Comparison of ENCODE assay signal across 18 cellular contexts in genomic region chr5:158380661-158381060, GRCh38.
"Had no signal": no experiment of that assay in that cellular context is flagged by ENCODE, and none has a peak within 500 bp of the region (broad histone marks: within the 10 kb centered on the region; RNA-seq: fewer than 3 reads in every experiment).

No MANE protein-coding gene starts in this region.

- H3K9me3 ChIP-seq: ascending aorta, pancreas had no signal

- DNase-seq: activated CD4-positive, alpha-beta T cell treated with anti-CD3 and anti-CD28 coated beads, Interleukin-2, amount 50 U/mL, for 4 hours; activated CD4-positive, CD25-positive, alpha-beta regulatory T cell treated with anti-CD3 and anti-CD28 coated beads, Interleukin-2, amount 50 U/mL, for 72 hours; activated effector memory CD4-positive, alpha-beta T cell treated with anti-CD3 and anti-CD28 coated beads, Interleukin-2, amount 50 U/mL, for 16 hours; activated naive CD4-positive, alpha-beta T cell treated with anti-CD3 and anti-CD28 coated beads, Interleukin-2, amount 50 U/mL, for 16 hours; activated T-cell treated with anti-CD3 and anti-CD28 coated beads, Interleukin-2, amount 50 U/mL, for 72 hours; effector CD8-positive, alpha-beta T cell; glutamatergic neuron; hypothalamus; mesendoderm; natural killer cell; pancreas; stimulated activated CD4-positive, alpha-beta T cell treated with anti-CD3 and anti-CD28 coated beads, Interleukin-4, amount 100 ng/mL, for 1 hour; stimulated activated naive CD8-positive, alpha-beta T cell treated with anti-CD3 and anti-CD28 coated beads, Interleukin-15, amount 100 ng/mL, for 72 hours; T-helper 1 cell; T-helper 9 cell had no signal

- H3K27ac ChIP-seq: ascending aorta, pancreas had no signal

- H3K4me3 ChIP-seq: ascending aorta, pancreas, smooth muscle cell had no signal

- H3K27me3 ChIP-seq: ascending aorta, pancreas had no signal

- H3K36me3 ChIP-seq: ascending aorta, pancreas had no signal

- H3K4me2 ChIP-seq: smooth muscle cell had no signal

- ATAC-seq: activated T-cell treated with anti-CD3 and anti-CD28 coated beads, Interleukin-2, amount 50 U/mL, for 72 hours; natural killer cell; pancreas; sciatic nerve; stimulated activated naive CD8-positive, alpha-beta T cell treated with anti-CD3 and anti-CD28 coated beads, Interleukin-15, amount 100 ng/mL, for 72 hours had no signal
